34 cellular contexts compared by ENCODE assay signal in the genomic region with DNA sequence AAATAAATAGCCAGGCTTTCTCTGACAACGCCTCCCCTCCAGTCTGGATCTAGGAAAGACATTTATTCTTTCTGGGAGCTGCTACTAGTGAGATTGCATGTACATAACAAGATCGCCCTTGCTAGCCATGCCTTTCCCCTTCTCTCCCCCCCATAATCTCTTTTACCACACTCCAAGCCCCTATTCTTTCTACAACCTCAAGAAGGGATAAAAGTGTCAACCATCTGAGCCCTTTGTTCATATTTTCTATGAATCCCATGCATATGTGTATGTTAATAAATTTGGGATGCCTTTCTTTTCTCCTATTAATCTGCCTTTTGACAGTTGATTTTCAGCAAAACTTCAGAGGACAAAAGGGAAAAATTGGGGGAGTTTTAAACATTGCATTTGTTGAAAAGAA.
"Had no signal": no experiment of that assay in that cellular context is flagged by ENCODE, and none has a peak within 500 bp of the region (broad histone marks: within the 10 kb centered on the region; RNA-seq: fewer than 3 reads in every experiment).

No MANE protein-coding gene starts in this region.

- ATAC-seq: activated CD4-positive, alpha-beta T cell treated with anti-CD3 and anti-CD28 coated beads for 36 hours; activated CD8-positive, alpha-beta memory T cell treated with anti-CD3 and anti-CD28 coated beads, Interleukin-2, amount 10 ng/mL, durations not matched to agents 7 days and 5 days; activated CD8-positive, alpha-beta T cell treated with anti-CD3 and anti-CD28 coated beads, Interleukin-2, amount 10 ng/mL, durations not matched to agents 7 days and 5 days; effector memory CD8-positive, alpha-beta T cell; foreskin keratinocyte; gastrocnemius medialis; heart left ventricle; T-helper 17 cell had no signal

- H3K36me3 ChIP-seq: brain microvascular endothelial cell, esophagus muscularis mucosa, gastrocnemius medialis, heart left ventricle, WERI-Rb-1 had no signal

- H3K27ac ChIP-seq: brain microvascular endothelial cell, coronary artery, esophagus muscularis mucosa, foreskin keratinocyte, gastrocnemius medialis, heart left ventricle, WERI-Rb-1 had no signal

- H3K27me3 Mint-ChIP-seq: activated CD4-positive, alpha-beta memory T cell treated with anti-CD3 and anti-CD28 coated beads for 36 hours; activated CD4-positive, alpha-beta T cell treated with anti-CD3 and anti-CD28 coated beads for 36 hours; activated CD8-positive, alpha-beta memory T cell treated with anti-CD3 and anti-CD28 coated beads, Interleukin-2, amount 10 ng/mL, durations not matched to agents 7 days and 5 days; activated naive CD8-positive, alpha-beta T cell; central memory CD8-positive, alpha-beta T cell; dendritic cell treated with granulocyte-macrophage colony-stimulating factor and Interleukin-4, amounts not matched to agents 40 ng/mL and 50 ng/mL, for 4 days; T-helper 17 cell had no signal

- H3K9me3 Mint-ChIP-seq: activated CD4-positive, alpha-beta memory T cell treated with anti-CD3 and anti-CD28 coated beads for 36 hours; activated CD4-positive, alpha-beta T cell treated with anti-CD3 and anti-CD28 coated beads, Interleukin-2, amount 10 ng/mL, durations not matched to agents 24 days and 14 days; central memory CD8-positive, alpha-beta T cell; dendritic cell treated with granulocyte-macrophage colony-stimulating factor and Interleukin-4, amounts not matched to agents 40 ng/mL and 50 ng/mL, for 4 days; effector memory CD8-positive, alpha-beta T cell; T-helper 2 cell treated with Interferon-gamma antibody and Interleukin-4, amounts not matched to agents 5 μg/mL and 100 μg/mL, for 36 hours had no signal

- H3K4me1 ChIP-seq: esophagus muscularis mucosa, foreskin keratinocyte, gastrocnemius medialis, heart left ventricle had no signal

- DNase-seq: activated CD4-positive, alpha-beta memory T cell treated with anti-CD3 and anti-CD28 coated beads for 36 hours; activated CD4-positive, alpha-beta T cell treated with anti-CD3 and anti-CD28 coated beads for 36 hours; activated CD4-positive, alpha-beta T cell treated with anti-CD3 and anti-CD28 coated beads, Interleukin-2, amount 10 ng/mL, durations not matched to agents 24 days and 14 days; activated CD4-positive, CD25-positive, alpha-beta regulatory T cell; activated CD4-positive, CD25-positive, alpha-beta regulatory T cell treated with anti-CD3 and anti-CD28 coated beads, Interleukin-2, amount 50 U/mL, for 72 hours; activated CD8-positive, alpha-beta memory T cell treated with anti-CD3 and anti-CD28 coated beads, Interleukin-2, amount 10 ng/mL, durations not matched to agents 7 days and 5 days; activated CD8-positive, alpha-beta memory T cell treated with anti-CD3 and anti-CD28 coated beads, Interleukin-2, amount 50 U/mL, for 4 hours; activated CD8-positive, alpha-beta T cell treated with anti-CD3 and anti-CD28 coated beads, Interleukin-2, amount 10 ng/mL, durations not matched to agents 7 days and 5 days; activated gamma-delta T cell treated with Interleukin-2 at 50 U/mL for 16 hours; activated naive CD4-positive, alpha-beta T cell treated with anti-CD3 and anti-CD28 coated beads, Interleukin-2, amount 50 U/mL, for 16 hours; activated naive CD4-positive, alpha-beta T cell treated with Interleukin-2 at 50 U/mL for 16 hours; activated T-cell treated with anti-CD3 and anti-CD28 coated beads, Interleukin-2, amount 50 U/mL, for 1 hour; activated T-cell treated with anti-CD3 and anti-CD28 coated beads, Interleukin-2, amount 50 U/mL, for 48 hours; amniotic stem cell; anterior cingulate cortex; brain microvascular endothelial cell; effector CD4-positive, alpha-beta T cell; effector memory CD8-positive, alpha-beta T cell; erythroblast; foreskin keratinocyte; gastrocnemius medialis; glutamatergic neuron; heart left ventricle; T-helper 17 cell; T1000; WERI-Rb-1 had no signal

- H3K9me3 ChIP-seq: esophagus muscularis mucosa, gastrocnemius medialis, heart left ventricle had no signal

- H3K27ac Mint-ChIP-seq: activated CD4-positive, alpha-beta memory T cell treated with anti-CD3 and anti-CD28 coated beads for 36 hours; activated CD4-positive, alpha-beta T cell treated with anti-CD3 and anti-CD28 coated beads for 36 hours; activated CD4-positive, alpha-beta T cell treated with anti-CD3 and anti-CD28 coated beads, Interleukin-2, amount 10 ng/mL, durations not matched to agents 24 days and 14 days; activated CD8-positive, alpha-beta memory T cell treated with anti-CD3 and anti-CD28 coated beads, Interleukin-2, amount 10 ng/mL, durations not matched to agents 7 days and 5 days; activated CD8-positive, alpha-beta T cell treated with anti-CD3 and anti-CD28 coated beads, Interleukin-2, amount 10 ng/mL, durations not matched to agents 7 days and 5 days; activated naive CD8-positive, alpha-beta T cell; dendritic cell treated with granulocyte-macrophage colony-stimulating factor and Interleukin-4, amounts not matched to agents 40 ng/mL and 50 ng/mL, for 4 days; effector memory CD8-positive, alpha-beta T cell; T-helper 17 cell; T-helper 2 cell treated with Interferon-gamma antibody and Interleukin-4, amounts not matched to agents 5 μg/mL and 100 μg/mL, for 36 hours had no signal

- H3K4me1 Mint-ChIP-seq: activated CD4-positive, alpha-beta T cell treated with anti-CD3 and anti-CD28 coated beads for 36 hours; activated CD4-positive, alpha-beta T cell treated with anti-CD3 and anti-CD28 coated beads, Interleukin-2, amount 10 ng/mL, durations not matched to agents 24 days and 14 days; activated CD8-positive, alpha-beta memory T cell treated with anti-CD3 and anti-CD28 coated beads, Interleukin-2, amount 10 ng/mL, durations not matched to agents 7 days and 5 days; central memory CD8-positive, alpha-beta T cell; T-helper 17 cell had no signal

- H3K27me3 ChIP-seq: brain microvascular endothelial cell, esophagus muscularis mucosa, foreskin keratinocyte, gastrocnemius medialis, heart left ventricle had no signal

- H3K36me3 Mint-ChIP-seq: activated CD4-positive, alpha-beta memory T cell treated with anti-CD3 and anti-CD28 coated beads for 36 hours; activated CD8-positive, alpha-beta memory T cell treated with anti-CD3 and anti-CD28 coated beads, Interleukin-2, amount 10 ng/mL, durations not matched to agents 7 days and 5 days; activated naive CD8-positive, alpha-beta T cell had no signal

- H3K4me3 Mint-ChIP-seq: activated CD4-positive, alpha-beta memory T cell treated with anti-CD3 and anti-CD28 coated beads for 36 hours; activated CD4-positive, alpha-beta T cell treated with anti-CD3 and anti-CD28 coated beads for 36 hours; activated CD4-positive, alpha-beta T cell treated with anti-CD3 and anti-CD28 coated beads, Interleukin-2, amount 10 ng/mL, durations not matched to agents 24 days and 14 days; activated CD8-positive, alpha-beta memory T cell treated with anti-CD3 and anti-CD28 coated beads, Interleukin-2, amount 10 ng/mL, durations not matched to agents 7 days and 5 days; activated CD8-positive, alpha-beta T cell treated with anti-CD3 and anti-CD28 coated beads, Interleukin-2, amount 10 ng/mL, durations not matched to agents 7 days and 5 days; activated naive CD8-positive, alpha-beta T cell; central memory CD8-positive, alpha-beta T cell; dendritic cell treated with granulocyte-macrophage colony-stimulating factor and Interleukin-4, amounts not matched to agents 40 ng/mL and 50 ng/mL, for 4 days; effector memory CD8-positive, alpha-beta T cell; T-helper 17 cell; T-helper 2 cell treated with Interferon-gamma antibody and Interleukin-4, amounts not matched to agents 5 μg/mL and 100 μg/mL, for 36 hours had no signal

- FAIRE-seq: astrocyte, bronchial epithelial cell had no signal

- H3K4me3 ChIP-seq: coronary artery, esophagus muscularis mucosa, gastrocnemius medialis, heart left ventricle had no signal
